10 cellular contexts compared by ENCODE assay signal in the genomic region with DNA sequence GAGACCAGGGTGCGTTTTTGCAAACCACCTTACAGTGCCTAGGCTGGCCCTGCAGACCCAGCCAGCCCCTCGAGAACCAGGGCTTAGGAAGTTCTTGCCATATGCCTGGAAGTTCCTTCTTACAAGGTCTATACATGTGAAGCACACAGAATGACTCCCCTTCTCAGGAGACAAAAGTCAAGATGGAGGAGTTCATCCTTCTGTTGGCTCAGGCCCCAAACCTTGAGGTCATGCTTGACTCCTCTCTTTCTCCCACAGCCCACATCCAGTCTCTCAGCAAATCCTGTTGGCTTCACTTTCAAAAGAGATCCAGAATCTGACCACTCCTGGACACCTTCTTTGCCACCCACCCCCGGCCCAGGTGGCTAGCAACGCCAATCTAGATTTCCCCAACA. TPM values are rescaled to one million over a fixed set of nuclear protein-coding genes. Genes with fewer than 3 reads are reported as not detected.
DNase-seq lines count a peak whose midpoint lies in the region; ATAC-seq and TF ChIP-seq lines count a peak whose summit lies in the region.
"Had no signal": no experiment of that assay in that cellular context is flagged by ENCODE, and none has a peak within 500 bp of the region (broad histone marks: within the 10 kb centered on the region; RNA-seq: fewer than 3 reads in every experiment).

No MANE protein-coding gene starts in this region.

- CTCF ChIA-PET in activated naive CD4-positive, alpha-beta T cell treated with anti-CD3 and anti-CD28 coated beads for 36 hours (lab: Charles Lee) = interaction anchor here (1.0 to 1.3 kb wide), 2 partner anchors 8 to 26 kb away, joined by 3 to 5 read pairs; a partner anchor contains a TSS

- no peaks in the 10 kb centered on the region for H3K36me3 Mint-ChIP-seq in activated naive CD4-positive, alpha-beta T cell treated with anti-CD3 and anti-CD28 coated beads for 36 hours (ENCODE audit: low read depth)
- peaks cover 1% of the 10 kb centered on the region for H3K36me3 Mint-ChIP-seq in activated naive CD8-positive, alpha-beta T cell treated with anti-CD3 and anti-CD28 coated beads, Interleukin-2, amount 50 U/mL, for 24 hours (ENCODE audit: low read depth)

- DNase-seq in activated naive CD4-positive, alpha-beta T cell treated with anti-CD3 and anti-CD28 coated beads for 36 hours = no peak
- DNase-seq in activated naive CD4-positive, alpha-beta T cell (lab: John Stamatoyannopoulos, UW) = no peak
- no peak for DNase-seq in activated naive CD8-positive, alpha-beta T cell treated with anti-CD3 and anti-CD28 coated beads, Interleukin-2, amount 50 U/mL, for 24 hours
- DNase-seq in lower lobe of right lung = no peak
- DNase-seq: NCI-H1417 treated with DMSO at 0.1 percent for 48 hours had no signal

- H3K4me1 ChIP-seq in lower lobe of right lung = peaks cover 36% of the 10 kb centered on the region
- H3K4me1 ChIP-seq in thymus (ENCODE audit: control insufficient read depth, insufficient read depth, low read length) = peaks cover 38% of the 10 kb centered on the region

- peaks cover 10% of the 10 kb centered on the region for H3K9me3 Mint-ChIP-seq in activated naive CD4-positive, alpha-beta T cell treated with anti-CD3 and anti-CD28 coated beads for 36 hours
- H3K9me3 Mint-ChIP-seq in activated naive CD8-positive, alpha-beta T cell treated with anti-CD3 and anti-CD28 coated beads, Interleukin-2, amount 50 U/mL, for 24 hours = no peaks in the 10 kb centered on the region

- H3K4me3 ChIP-seq in lower lobe of right lung (no peak overlapping the region), thymus (ENCODE audit: low read length) (peak overlapping the region; percentile 43)

- 52% methylated on average over 4 of the region's 4 CpGs for WGBS in thymus

- ATAC-seq in activated naive CD8-positive, alpha-beta T cell treated with anti-CD3 and anti-CD28 coated beads, Interleukin-2, amount 50 U/mL, for 24 hours = no peak
- ATAC-seq in lower lobe of right lung (no peak), GM21360 (IDR thresholded peaks at IDR 0.05; ENCODE audit: unreplicated experiment) (no peak), GM21515 (IDR thresholded peaks at IDR 0.05; ENCODE audit: unreplicated experiment) (no peak), HG02798 (IDR thresholded peaks at IDR 0.05; ENCODE audit: poor library complexity, unreplicated experiment) (no peak)

- peaks cover 5% of the 10 kb centered on the region for H3K27me3 ChIP-seq in lower lobe of right lung (ENCODE audit: low read depth)
- no peaks in the 10 kb centered on the region for H3K27me3 ChIP-seq in thymus (ENCODE audit: control insufficient read depth, insufficient read depth)

- intact Hi-C loops in activated naive CD4-positive, alpha-beta T cell treated with anti-CD3 and anti-CD28 coated beads for 36 hours (cut with micrococcal nuclease) = loop anchor here (1.0 kb wide), 1 partner anchor 8 kb away; no protein-coding TSS in a partner anchor
- intact Hi-C loops in lower lobe of right lung (cut with DNase I) = no loop called here

- peak overlapping the region; percentile 93 for H3K27ac Mint-ChIP-seq in activated naive CD4-positive, alpha-beta T cell treated with anti-CD3 and anti-CD28 coated beads for 36 hours
- peak overlapping the region; percentile 94 for H3K27ac Mint-ChIP-seq in activated naive CD8-positive, alpha-beta T cell treated with anti-CD3 and anti-CD28 coated beads, Interleukin-2, amount 50 U/mL, for 24 hours

- H3K9me3 ChIP-seq in lower lobe of right lung (no peaks in the 10 kb centered on the region), thymus (ENCODE audit: control insufficient read depth) (no peaks in the 10 kb centered on the region)

- H3K27ac ChIP-seq in lower lobe of right lung = peak overlapping the region; percentile 6
- peak overlapping the region; percentile 100 for H3K27ac ChIP-seq in thymus (ENCODE audit: low read depth)

- H3K36me3 ChIP-seq in lower lobe of right lung (no peaks in the 10 kb centered on the region), thymus (ENCODE audit: control insufficient read depth, insufficient read depth) (no peaks in the 10 kb centered on the region)

- H3K27me3 Mint-ChIP-seq in activated naive CD4-positive, alpha-beta T cell treated with anti-CD3 and anti-CD28 coated beads for 36 hours (ENCODE audit: low read depth) = no peaks in the 10 kb centered on the region
- H3K27me3 Mint-ChIP-seq in activated naive CD8-positive, alpha-beta T cell treated with anti-CD3 and anti-CD28 coated beads, Interleukin-2, amount 50 U/mL, for 24 hours = no peaks in the 10 kb centered on the region

- H3K4me3 Mint-ChIP-seq in activated naive CD4-positive, alpha-beta T cell treated with anti-CD3 and anti-CD28 coated beads for 36 hours = no peak overlapping the region
- H3K4me3 Mint-ChIP-seq in activated naive CD8-positive, alpha-beta T cell treated with anti-CD3 and anti-CD28 coated beads, Interleukin-2, amount 50 U/mL, for 24 hours = peak overlapping the region; percentile 74

- peaks cover 62% of the 10 kb centered on the region for H3K4me1 Mint-ChIP-seq in activated naive CD4-positive, alpha-beta T cell treated with anti-CD3 and anti-CD28 coated beads for 36 hours (ENCODE audit: low read depth)
- peaks cover 55% of the 10 kb centered on the region for H3K4me1 Mint-ChIP-seq in activated naive CD8-positive, alpha-beta T cell treated with anti-CD3 and anti-CD28 coated beads, Interleukin-2, amount 50 U/mL, for 24 hours

- TF ChIP-seq CTCF in lower lobe of right lung (IDR thresholded peaks at IDR 0.05) = no peak

RNA-seq across cellular contexts. Expression of a gene that starts 1.7 kb away (rescaled TPM):
- under 1 TPM; 0.15 to 0.26 TPM for total RNA-seq in activated naive CD4-positive, alpha-beta T cell treated with anti-CD3 and anti-CD28 coated beads for 36 hours
- 28.7 TPM for total RNA-seq in lower lobe of right lung
- polyA plus RNA-seq in thymus = 7.7 TPM

RNA-seq across cellular contexts. Expression of a gene that starts 17.7 kb away (rescaled TPM):
- total RNA-seq in activated naive CD4-positive, alpha-beta T cell treated with anti-CD3 and anti-CD28 coated beads for 36 hours = 1 to 10 TPM; 2.0 to 2.6 TPM
- total RNA-seq in lower lobe of right lung = 8.2 TPM
- polyA plus RNA-seq in thymus = 5.8 TPM

RNA-seq across cellular contexts. Expression of a gene that starts 26.3 kb away (rescaled TPM):
- total RNA-seq in activated naive CD4-positive, alpha-beta T cell treated with anti-CD3 and anti-CD28 coated beads for 36 hours = 10 to 100 TPM; 24.0 to 25.3 TPM
- 37.8 TPM for total RNA-seq in lower lobe of right lung
- polyA plus RNA-seq in thymus = 63.0 TPM

RNA-seq across cellular contexts. Expression of a gene that starts 26.9 kb away (rescaled TPM):
- not detected for total RNA-seq in activated naive CD4-positive, alpha-beta T cell treated with anti-CD3 and anti-CD28 coated beads for 36 hours
- not detected for total RNA-seq in lower lobe of right lung
- 0.02 TPM for polyA plus RNA-seq in thymus
- total RNA-seq: bronchial epithelial cell had no signal

RNA-seq across cellular contexts. Expression of a gene that starts 28.9 kb away (rescaled TPM):
- 1 to 10 TPM; 5.4 to 5.8 TPM for total RNA-seq in activated naive CD4-positive, alpha-beta T cell treated with anti-CD3 and anti-CD28 coated beads for 36 hours
- 22.6 TPM for total RNA-seq in lower lobe of right lung
- 10.3 TPM for polyA plus RNA-seq in thymus

Comparison
In these comparisons a context has a peak if more than half of its experiments do, and no peak if none do; other contexts are left out.
1. RNA of a gene that starts 1.7 kb away (total RNA-seq): 28.7 TPM in lower lobe of right lung (single experiment); 0.15 to 0.26 TPM in activated naive CD4-positive, alpha-beta T cell treated with anti-CD3 and anti-CD28 coated beads for 36 hours; every median in the first group is over 10 times any median in the second.